8 cellular contexts compared by ENCODE assay signal in genomic region chr14:73245401-73246325, GRCh38. TPM values are rescaled to one million over a fixed set of nuclear protein-coding genes. Genes with fewer than 3 reads are reported as not detected.
DNase-seq lines count a peak whose midpoint lies in the region; ATAC-seq, FAIRE-seq and TF ChIP-seq lines count a peak whose summit lies in the region.

No MANE protein-coding gene starts in this region.

- DNase-seq in NCI-H2196 (lab: John Stamatoyannopoulos, UW; ENCODE audit: unreplicated experiment) (peak; percentile 19), NCI-H2196 treated with DMSO at 0.1 percent for 48 hours (lab: John Stamatoyannopoulos, UW; ENCODE audit: unreplicated experiment) (no peak), HTR-8/SVneo (ENCODE audit: insufficient read length, low spot score) (peak; percentile 84), naive B cell (peak; percentile 81), thyroid gland (peak; percentile 61 to 67), NCI-H187 treated with DMSO at 0.1 percent for 48 hours (lab: John Stamatoyannopoulos, UW) (no peak)
- peak; percentile 16 for DNase-seq in activated CD4-positive, alpha-beta T cell treated with anti-CD3 and anti-CD28 coated beads for 1 hour
- DNase-seq in effector memory CD8-positive, alpha-beta T cell: peak; percentile 27 to 34 (median 32)

- no peak for TF ChIP-seq POLR2A in thyroid gland (IDR thresholded peaks at IDR 0.05)

- peak overlapping the region; percentile 62 to 69 for H3K27ac Mint-ChIP-seq in effector memory CD8-positive, alpha-beta T cell
- peak overlapping the region in 5 of 6 donors; percentile 44 to 89 (median 76) for H3K27ac Mint-ChIP-seq in naive B cell

- ATAC-seq in effector memory CD8-positive, alpha-beta T cell (replicated peaks): peak; percentile 85
- peak; percentile 93 to 94 for ATAC-seq in naive B cell (ENCODE audit: low read depth in 2 of 2)

- peaks cover 26 to 27% of the 10 kb centered on the region in 2 donors for H3K4me1 Mint-ChIP-seq in effector memory CD8-positive, alpha-beta T cell (ENCODE audit: low read depth in 2 of 2)
- peaks cover 61 to 73% (median 72%) of the 10 kb centered on the region in 3 donors for H3K4me1 Mint-ChIP-seq in naive B cell

- 29 to 37% methylated on average over 11 of the region's 67 CpGs for WGBS in thyroid gland, 2 donors

- TF ChIP-seq CTCF in thyroid gland (IDR thresholded peaks at IDR 0.05): no peak

- H3K9me3 Mint-ChIP-seq in effector memory CD8-positive, alpha-beta T cell: no peaks in the 10 kb centered on the region
- H3K9me3 Mint-ChIP-seq in naive B cell: peaks cover 0 to 7% (median 0%) of the 10 kb centered on the region in 7 donors

- intact Hi-C loops in thyroid gland (cut with DNase I): no loop called here

- H3K27me3 ChIP-seq in thyroid gland: no peaks in the 10 kb centered on the region

- peaks cover 18 to 42% of the 10 kb centered on the region in 2 donors for H3K4me1 ChIP-seq in thyroid gland

- peak overlapping the region; percentile 82 to 87 for H3K4me3 Mint-ChIP-seq in effector memory CD8-positive, alpha-beta T cell
- H3K4me3 Mint-ChIP-seq in naive B cell: peak overlapping the region; percentile 84 to 95 (median 87)

- FAIRE-seq in HTR-8/SVneo (lab: Jason Lieb, UNC): peak; percentile 86

- peak overlapping the region in 2 of 3 donors; percentile 37 to 61 for H3K4me3 ChIP-seq in thyroid gland (replicated peaks in 1 of 3)

- H3K36me3 Mint-ChIP-seq in effector memory CD8-positive, alpha-beta T cell (ENCODE audit: insufficient read depth): peaks cover 7% of the 10 kb centered on the region
- H3K36me3 Mint-ChIP-seq in naive B cell: no peaks in the 10 kb centered on the region

- no peaks in the 10 kb centered on the region for H3K36me3 ChIP-seq in thyroid gland

- H3K9me3 ChIP-seq in thyroid gland: no peaks in the 10 kb centered on the region

- peaks cover 19 to 48% of the 10 kb centered on the region in 2 donors for H3K27me3 Mint-ChIP-seq in effector memory CD8-positive, alpha-beta T cell
- H3K27me3 Mint-ChIP-seq in naive B cell: peaks cover 17 to 35% (median 25%) of the 10 kb centered on the region in 3 donors

- H3K27ac ChIP-seq in thyroid gland: no peak overlapping the region

RNA-seq across cellular contexts. Expression of gene PAPLN, which starts 8.4 kb away (rescaled TPM):
- polyA plus RNA-seq in naive B cell (ENCODE audit: low read depth in 6 of 6): under 1 TPM in 5 of 6 donors, not detected in 1; 0.38 to 0.76 (median 0.59) TPM
- 10 to 100 TPM; 23.2 to 82.8 (median 48.4) TPM for total RNA-seq in thyroid gland

Comparison
In these comparisons a context has a peak if more than half of its experiments do, and no peak if none do; other contexts are left out.
1. DNase-seq: peak in NCI-H2196 (single experiment), HTR-8/SVneo (single experiment), activated CD4-positive, alpha-beta T cell treated with anti-CD3 and anti-CD28 coated beads for 1 hour (single experiment), effector memory CD8-positive, alpha-beta T cell (3 of 3), naive B cell (single experiment) and thyroid gland (2 of 2); none in NCI-H2196 treated with DMSO at 0.1 percent for 48 hours (single experiment) and NCI-H187 treated with DMSO at 0.1 percent for 48 hours (single experiment).